1 cellular context compared by ENCODE assay signal in the genomic region with DNA sequence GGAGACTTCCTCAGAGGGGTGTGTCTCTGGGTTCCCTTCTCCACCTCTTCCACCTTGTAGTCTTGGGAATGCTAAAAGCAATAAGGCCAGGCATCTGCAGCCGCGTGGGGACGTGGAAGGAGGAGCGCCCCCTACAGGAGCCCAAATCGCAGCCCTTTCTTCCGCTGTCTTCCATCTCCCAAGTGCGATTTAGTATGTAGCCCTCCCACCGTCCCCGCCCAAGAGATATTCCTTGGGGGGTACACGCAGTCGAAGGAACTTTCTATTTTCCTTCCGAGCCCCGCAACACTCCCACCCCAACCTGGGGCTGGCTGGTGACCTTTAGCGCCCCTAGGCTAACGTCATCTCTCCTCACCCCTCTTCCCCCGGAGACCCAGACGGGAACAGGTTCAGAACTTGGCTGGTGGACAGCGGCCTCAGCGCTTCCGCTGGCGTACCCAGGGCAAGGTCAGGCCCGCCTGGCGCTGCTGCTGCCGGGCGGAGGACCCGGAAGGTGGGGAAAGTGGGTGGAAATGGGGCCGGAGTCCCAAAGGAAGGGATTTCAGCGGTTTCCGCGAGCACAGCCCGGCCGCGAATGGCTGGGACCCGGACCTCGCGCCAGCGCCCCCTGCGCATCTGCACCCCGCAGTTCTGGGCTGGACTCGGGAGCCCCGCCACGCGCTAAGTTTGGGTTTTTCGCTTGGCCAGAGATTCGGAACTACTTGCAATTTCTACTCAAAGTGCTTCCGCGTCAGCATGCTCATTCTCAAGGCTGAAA.
TF ChIP-seq lines count a peak whose summit lies in the region.

No MANE protein-coding gene starts in this region.

TF ChIP-seq in HepG2, 621 proteins besides CTCF, POLR2A, EP300 and RAD21 (continued from another document and continues in another):
- TF ChIP-seq, protein P1, sequence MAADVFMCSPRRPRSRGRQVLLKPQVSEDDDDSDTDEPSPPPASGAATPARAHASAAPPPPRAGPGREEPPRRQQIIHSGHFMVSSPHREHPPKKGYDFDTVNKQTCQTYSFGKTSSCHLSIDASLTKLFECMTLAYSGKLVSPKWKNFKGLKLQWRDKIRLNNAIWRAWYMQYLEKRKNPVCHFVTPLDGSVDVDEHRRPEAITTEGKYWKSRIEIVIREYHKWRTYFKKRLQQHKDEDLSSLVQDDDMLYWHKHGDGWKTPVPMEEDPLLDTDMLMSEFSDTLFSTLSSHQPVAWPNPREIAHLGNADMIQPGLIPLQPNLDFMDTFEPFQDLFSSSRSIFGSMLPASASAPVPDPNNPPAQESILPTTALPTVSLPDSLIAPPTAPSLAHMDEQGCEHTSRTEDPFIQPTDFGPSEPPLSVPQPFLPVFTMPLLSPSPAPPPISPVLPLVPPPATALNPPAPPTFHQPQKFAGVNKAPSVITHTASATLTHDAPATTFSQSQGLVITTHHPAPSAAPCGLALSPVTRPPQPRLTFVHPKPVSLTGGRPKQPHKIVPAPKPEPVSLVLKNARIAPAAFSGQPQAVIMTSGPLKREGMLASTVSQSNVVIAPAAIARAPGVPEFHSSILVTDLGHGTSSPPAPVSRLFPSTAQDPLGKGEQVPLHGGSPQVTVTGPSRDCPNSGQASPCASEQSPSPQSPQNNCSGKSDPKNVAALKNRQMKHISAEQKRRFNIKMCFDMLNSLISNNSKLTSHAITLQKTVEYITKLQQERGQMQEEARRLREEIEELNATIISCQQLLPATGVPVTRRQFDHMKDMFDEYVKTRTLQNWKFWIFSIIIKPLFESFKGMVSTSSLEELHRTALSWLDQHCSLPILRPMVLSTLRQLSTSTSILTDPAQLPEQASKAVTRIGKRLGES (CRISPR knock-in tag; IDR thresholded peaks at IDR 0.05; ENCODE audit: borderline replicate concordance) = peak; percentile 76; the same call in 1 of the 2 replicates
- TF ChIP-seq FOSL2 (CRISPR knock-in tag; IDR thresholded peaks at IDR 0.05) (0 out of 2 replicates have a peak, but pooled peaks have one; percentile 43), PHF21A (CRISPR knock-in tag; IDR thresholded peaks at IDR 0.05) (no peak; the same call in 1 of the 2 replicates), SUZ12 (IDR thresholded peaks at IDR 0.05; ENCODE audit: low read depth, low read length) (no peak), MEF2D (CRISPR knock-in tag; IDR thresholded peaks at IDR 0.05) (peak; percentile 54; the same call in 1 of the 2 replicates), PITX1 (CRISPR knock-in tag; IDR thresholded peaks at IDR 0.05) (peak; percentile 73), FOXA1 (IDR thresholded peaks at IDR 0.05) (no peak), FOXA1 (CRISPR knock-in tag; IDR thresholded peaks at IDR 0.05) (no peak), ZFAT (CRISPR knock-in tag; conservative IDR thresholded peaks at IDR 0.05) (peak; percentile 81; the same call in 1 of the 2 replicates), GFI1 (CRISPR knock-in tag; IDR thresholded peaks at IDR 0.05; ENCODE audit: borderline replicate concordance) (no peak), ZNF746 (CRISPR knock-in tag; IDR thresholded peaks at IDR 0.05) (0 out of 2 replicates have a peak, but pooled peaks have one; percentile 28), ZNF264 (CRISPR knock-in tag; IDR thresholded peaks at IDR 0.05) (peak; percentile 84; the same call in 1 of the 2 replicates), SATB2 (CRISPR knock-in tag; IDR thresholded peaks at IDR 0.05) (peak; percentile 88; the same call in 1 of the 2 replicates), NRL (CRISPR knock-in tag; IDR thresholded peaks at IDR 0.05; ENCODE audit: borderline replicate concordance) (peak; percentile 66), ZNF572 (CRISPR knock-in tag; IDR thresholded peaks at IDR 0.05) (no peak), BRD4 (CRISPR knock-in tag; IDR thresholded peaks at IDR 0.05) (no peak), THYN1 (CRISPR knock-in tag; IDR thresholded peaks at IDR 0.05; ENCODE audit: borderline replicate concordance, low read depth) (no peak), ZNF766 (CRISPR knock-in tag; IDR thresholded peaks at IDR 0.05; ENCODE audit: borderline replicate concordance) (peak; percentile 80; the same call in 1 of the 2 replicates), HOXA3 (CRISPR knock-in tag; IDR thresholded peaks at IDR 0.05) (peak; percentile 76), SCMH1 (CRISPR knock-in tag; IDR thresholded peaks at IDR 0.05; ENCODE audit: borderline replicate concordance) (no peak), POLR2AphosphoS2 (IDR thresholded peaks at IDR 0.05; ENCODE audit: low read depth, low read length) (no peak), CENPX (CRISPR knock-in tag; IDR thresholded peaks at IDR 0.05) (no peak), MBNL3 (CRISPR knock-in tag; conservative IDR thresholded peaks at IDR 0.05) (no peak), NR1H2 (CRISPR knock-in tag; IDR thresholded peaks at IDR 0.05; ENCODE audit: borderline replicate concordance, low read depth) (no peak), RAD51 (IDR thresholded peaks at IDR 0.05; ENCODE audit: borderline replicate concordance) (no peak), STAT5B (CRISPR knock-in tag; IDR thresholded peaks at IDR 0.05) (0 out of 2 replicates have a peak, but pooled peaks have one; percentile 81), PLRG1 (conservative IDR thresholded peaks at IDR 0.05) (no peak), ZNF331 (CRISPR knock-in tag; IDR thresholded peaks at IDR 0.05) (peak; percentile 83), MLLT10 (CRISPR knock-in tag; IDR thresholded peaks at IDR 0.05) (no peak), ZNF232 (CRISPR knock-in tag; IDR thresholded peaks at IDR 0.05; ENCODE audit: borderline replicate concordance) (peak; percentile 73; the same call in 1 of the 2 replicates), SALL2 (CRISPR knock-in tag; IDR thresholded peaks at IDR 0.05) (peak; percentile 81), ZNF329 (CRISPR knock-in tag; IDR thresholded peaks at IDR 0.05; ENCODE audit: low read depth) (peak; percentile 51; the same call in 1 of the 2 replicates), HMGA1 (CRISPR knock-in tag; conservative IDR thresholded peaks at IDR 0.05) (no peak), RCOR2 (CRISPR knock-in tag; IDR thresholded peaks at IDR 0.05) (no peak), SMARCC2 (IDR thresholded peaks at IDR 0.05) (no peak), DNMT1 (CRISPR knock-in tag; IDR thresholded peaks at IDR 0.05) (no peak), HNF4A (CRISPR knock-in tag; IDR thresholded peaks at IDR 0.05) (peak; percentile 49), SNAPC2 (CRISPR knock-in tag; IDR thresholded peaks at IDR 0.05) (peak; percentile 84; the same call in 1 of the 2 replicates)
- TF ChIP-seq, protein P2, sequence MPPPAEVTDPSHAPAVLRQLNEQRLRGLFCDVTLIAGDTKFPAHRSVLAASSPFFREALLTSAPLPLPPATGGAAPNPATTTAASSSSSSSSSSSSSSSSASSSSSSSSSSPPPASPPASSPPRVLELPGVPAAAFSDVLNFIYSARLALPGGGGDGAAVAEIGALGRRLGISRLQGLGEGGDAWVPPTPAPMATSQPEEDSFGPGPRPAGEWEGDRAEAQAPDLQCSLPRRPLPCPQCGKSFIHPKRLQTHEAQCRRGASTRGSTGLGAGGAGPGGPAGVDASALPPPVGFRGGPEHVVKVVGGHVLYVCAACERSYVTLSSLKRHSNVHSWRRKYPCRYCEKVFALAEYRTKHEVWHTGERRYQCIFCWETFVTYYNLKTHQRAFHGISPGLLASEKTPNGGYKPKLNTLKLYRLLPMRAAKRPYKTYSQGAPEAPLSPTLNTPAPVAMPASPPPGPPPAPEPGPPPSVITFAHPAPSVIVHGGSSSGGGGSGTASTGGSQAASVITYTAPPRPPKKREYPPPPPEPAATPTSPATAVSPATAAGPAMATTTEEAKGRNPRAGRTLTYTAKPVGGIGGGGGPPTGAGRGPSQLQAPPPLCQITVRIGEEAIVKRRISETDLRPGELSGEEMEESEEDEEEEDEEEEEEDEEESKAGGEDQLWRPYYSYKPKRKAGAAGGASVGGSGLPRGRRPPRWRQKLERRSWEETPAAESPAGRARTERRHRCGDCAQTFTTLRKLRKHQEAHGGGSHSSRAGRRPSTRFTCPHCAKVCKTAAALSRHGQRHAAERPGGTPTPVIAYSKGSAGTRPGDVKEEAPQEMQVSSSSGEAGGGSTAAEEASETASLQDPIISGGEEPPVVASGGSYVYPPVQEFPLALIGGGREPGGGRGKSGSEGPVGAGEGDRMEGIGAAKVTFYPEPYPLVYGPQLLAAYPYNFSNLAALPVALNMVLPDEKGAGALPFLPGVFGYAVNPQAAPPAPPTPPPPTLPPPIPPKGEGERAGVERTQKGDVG (CRISPR knock-in tag; IDR thresholded peaks at IDR 0.05; ENCODE audit: borderline replicate concordance) = no peak
- TF ChIP-seq, protein P3, sequence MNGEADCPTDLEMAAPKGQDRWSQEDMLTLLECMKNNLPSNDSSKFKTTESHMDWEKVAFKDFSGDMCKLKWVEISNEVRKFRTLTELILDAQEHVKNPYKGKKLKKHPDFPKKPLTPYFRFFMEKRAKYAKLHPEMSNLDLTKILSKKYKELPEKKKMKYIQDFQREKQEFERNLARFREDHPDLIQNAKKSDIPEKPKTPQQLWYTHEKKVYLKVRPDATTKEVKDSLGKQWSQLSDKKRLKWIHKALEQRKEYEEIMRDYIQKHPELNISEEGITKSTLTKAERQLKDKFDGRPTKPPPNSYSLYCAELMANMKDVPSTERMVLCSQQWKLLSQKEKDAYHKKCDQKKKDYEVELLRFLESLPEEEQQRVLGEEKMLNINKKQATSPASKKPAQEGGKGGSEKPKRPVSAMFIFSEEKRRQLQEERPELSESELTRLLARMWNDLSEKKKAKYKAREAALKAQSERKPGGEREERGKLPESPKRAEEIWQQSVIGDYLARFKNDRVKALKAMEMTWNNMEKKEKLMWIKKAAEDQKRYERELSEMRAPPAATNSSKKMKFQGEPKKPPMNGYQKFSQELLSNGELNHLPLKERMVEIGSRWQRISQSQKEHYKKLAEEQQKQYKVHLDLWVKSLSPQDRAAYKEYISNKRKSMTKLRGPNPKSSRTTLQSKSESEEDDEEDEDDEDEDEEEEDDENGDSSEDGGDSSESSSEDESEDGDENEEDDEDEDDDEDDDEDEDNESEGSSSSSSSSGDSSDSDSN (CRISPR knock-in tag; IDR thresholded peaks at IDR 0.05) = peak; percentile 65; the same call in 1 of the 2 replicates
- TF ChIP-seq, protein P4, sequence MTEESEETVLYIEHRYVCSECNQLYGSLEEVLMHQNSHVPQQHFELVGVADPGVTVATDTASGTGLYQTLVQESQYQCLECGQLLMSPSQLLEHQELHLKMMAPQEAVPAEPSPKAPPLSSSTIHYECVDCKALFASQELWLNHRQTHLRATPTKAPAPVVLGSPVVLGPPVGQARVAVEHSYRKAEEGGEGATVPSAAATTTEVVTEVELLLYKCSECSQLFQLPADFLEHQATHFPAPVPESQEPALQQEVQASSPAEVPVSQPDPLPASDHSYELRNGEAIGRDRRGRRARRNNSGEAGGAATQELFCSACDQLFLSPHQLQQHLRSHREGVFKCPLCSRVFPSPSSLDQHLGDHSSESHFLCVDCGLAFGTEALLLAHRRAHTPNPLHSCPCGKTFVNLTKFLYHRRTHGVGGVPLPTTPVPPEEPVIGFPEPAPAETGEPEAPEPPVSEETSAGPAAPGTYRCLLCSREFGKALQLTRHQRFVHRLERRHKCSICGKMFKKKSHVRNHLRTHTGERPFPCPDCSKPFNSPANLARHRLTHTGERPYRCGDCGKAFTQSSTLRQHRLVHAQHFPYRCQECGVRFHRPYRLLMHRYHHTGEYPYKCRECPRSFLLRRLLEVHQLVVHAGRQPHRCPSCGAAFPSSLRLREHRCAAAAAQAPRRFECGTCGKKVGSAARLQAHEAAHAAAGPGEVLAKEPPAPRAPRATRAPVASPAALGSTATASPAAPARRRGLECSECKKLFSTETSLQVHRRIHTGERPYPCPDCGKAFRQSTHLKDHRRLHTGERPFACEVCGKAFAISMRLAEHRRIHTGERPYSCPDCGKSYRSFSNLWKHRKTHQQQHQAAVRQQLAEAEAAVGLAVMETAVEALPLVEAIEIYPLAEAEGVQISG (CRISPR knock-in tag; IDR thresholded peaks at IDR 0.05) = peak; percentile 89
- TF ChIP-seq, protein P5, sequence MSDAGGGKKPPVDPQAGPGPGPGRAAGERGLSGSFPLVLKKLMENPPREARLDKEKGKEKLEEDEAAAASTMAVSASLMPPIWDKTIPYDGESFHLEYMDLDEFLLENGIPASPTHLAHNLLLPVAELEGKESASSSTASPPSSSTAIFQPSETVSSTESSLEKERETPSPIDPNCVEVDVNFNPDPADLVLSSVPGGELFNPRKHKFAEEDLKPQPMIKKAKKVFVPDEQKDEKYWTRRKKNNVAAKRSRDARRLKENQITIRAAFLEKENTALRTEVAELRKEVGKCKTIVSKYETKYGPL (CRISPR knock-in tag; IDR thresholded peaks at IDR 0.05) = peak; percentile 76
- TF ChIP-seq, protein P6, sequence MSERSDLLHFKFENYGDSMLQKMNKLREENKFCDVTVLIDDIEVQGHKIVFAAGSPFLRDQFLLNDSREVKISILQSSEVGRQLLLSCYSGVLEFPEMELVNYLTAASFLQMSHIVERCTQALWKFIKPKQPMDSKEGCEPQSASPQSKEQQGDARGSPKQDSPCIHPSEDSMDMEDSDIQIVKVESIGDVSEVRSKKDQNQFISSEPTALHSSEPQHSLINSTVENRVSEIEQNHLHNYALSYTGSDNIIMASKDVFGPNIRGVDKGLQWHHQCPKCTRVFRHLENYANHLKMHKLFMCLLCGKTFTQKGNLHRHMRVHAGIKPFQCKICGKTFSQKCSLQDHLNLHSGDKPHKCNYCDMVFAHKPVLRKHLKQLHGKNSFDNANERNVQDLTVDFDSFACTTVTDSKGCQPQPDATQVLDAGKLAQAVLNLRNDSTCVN (CRISPR knock-in tag; IDR thresholded peaks at IDR 0.05; ENCODE audit: borderline replicate concordance) = peak; percentile 83
- TF ChIP-seq, protein P7, sequence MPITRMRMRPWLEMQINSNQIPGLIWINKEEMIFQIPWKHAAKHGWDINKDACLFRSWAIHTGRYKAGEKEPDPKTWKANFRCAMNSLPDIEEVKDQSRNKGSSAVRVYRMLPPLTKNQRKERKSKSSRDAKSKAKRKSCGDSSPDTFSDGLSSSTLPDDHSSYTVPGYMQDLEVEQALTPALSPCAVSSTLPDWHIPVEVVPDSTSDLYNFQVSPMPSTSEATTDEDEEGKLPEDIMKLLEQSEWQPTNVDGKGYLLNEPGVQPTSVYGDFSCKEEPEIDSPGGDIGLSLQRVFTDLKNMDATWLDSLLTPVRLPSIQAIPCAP (CRISPR knock-in tag; IDR thresholded peaks at IDR 0.05; ENCODE audit: low read depth) = no peak
- TF ChIP-seq, protein P8, sequence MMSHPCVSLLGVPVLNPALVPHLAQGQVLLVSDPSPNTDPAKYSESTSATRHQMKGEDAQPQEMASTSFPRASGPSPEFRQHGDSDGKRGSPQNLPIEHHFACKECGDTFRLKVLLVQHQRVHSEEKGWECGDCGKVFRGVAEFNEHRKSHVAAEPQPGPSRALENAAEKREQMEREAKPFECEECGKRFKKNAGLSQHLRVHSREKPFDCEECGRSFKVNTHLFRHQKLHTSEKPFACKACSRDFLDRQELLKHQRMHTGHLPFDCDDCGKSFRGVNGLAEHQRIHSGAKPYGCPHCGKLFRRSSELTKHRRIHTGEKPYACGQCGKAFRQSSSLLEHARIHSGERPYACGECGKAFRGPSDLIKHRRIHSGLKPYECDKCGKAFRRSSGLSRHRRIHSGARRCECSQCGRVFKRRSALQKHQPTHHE (CRISPR knock-in tag; IDR thresholded peaks at IDR 0.05; ENCODE audit: borderline replicate concordance) = 0 out of 2 replicates have a peak, but pooled peaks have one; percentile 60
- TF ChIP-seq, protein P9, sequence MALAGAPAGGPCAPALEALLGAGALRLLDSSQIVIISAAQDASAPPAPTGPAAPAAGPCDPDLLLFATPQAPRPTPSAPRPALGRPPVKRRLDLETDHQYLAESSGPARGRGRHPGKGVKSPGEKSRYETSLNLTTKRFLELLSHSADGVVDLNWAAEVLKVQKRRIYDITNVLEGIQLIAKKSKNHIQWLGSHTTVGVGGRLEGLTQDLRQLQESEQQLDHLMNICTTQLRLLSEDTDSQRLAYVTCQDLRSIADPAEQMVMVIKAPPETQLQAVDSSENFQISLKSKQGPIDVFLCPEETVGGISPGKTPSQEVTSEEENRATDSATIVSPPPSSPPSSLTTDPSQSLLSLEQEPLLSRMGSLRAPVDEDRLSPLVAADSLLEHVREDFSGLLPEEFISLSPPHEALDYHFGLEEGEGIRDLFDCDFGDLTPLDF (CRISPR knock-in tag; IDR thresholded peaks at IDR 0.05) = peak; percentile 72
